Comparison of ENCODE assay signal across 9 cellular contexts in the genomic region with DNA sequence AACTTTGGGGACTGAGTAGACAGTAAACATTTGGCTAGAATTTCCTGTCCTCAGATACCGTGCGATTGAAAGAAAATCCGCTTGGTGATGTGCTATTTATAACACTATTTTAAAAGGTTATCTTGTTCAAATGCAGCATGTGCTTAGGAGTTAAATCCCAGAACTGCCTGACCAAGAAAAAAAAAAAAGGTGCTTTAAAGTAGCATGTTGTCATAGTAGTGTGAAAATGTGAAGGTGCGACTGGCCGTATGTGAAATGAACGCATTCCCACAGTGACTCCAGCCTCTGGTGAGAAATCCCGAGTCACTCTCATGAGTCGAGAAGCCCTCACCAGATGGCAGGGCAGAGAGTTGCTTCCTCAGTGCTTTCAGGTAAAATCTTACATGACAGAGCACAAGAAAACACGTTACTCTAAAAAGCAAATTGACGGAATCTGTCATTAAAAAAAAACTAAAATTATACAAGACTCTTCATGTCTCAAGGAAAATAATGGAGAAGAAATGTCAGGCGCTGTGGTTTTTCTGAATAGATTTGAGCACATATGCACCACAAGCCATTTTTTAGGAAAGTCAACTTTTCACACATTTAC. TPM values are rescaled to one million over a fixed set of nuclear protein-coding genes. Genes with fewer than 3 reads are reported as not detected.
DNase-seq lines count a peak whose midpoint lies in the region; ATAC-seq and TF ChIP-seq lines count a peak whose summit lies in the region.
"Had no signal": no experiment of that assay in that cellular context is flagged by ENCODE, and none has a peak within 500 bp of the region (broad histone marks: within the 10 kb centered on the region; RNA-seq: fewer than 3 reads in every experiment).

No MANE protein-coding gene starts in this region.

- 31% methylated on average over 11 of the region's 11 CpGs for WGBS in smooth muscle cell (ENCODE audit: low lambda C conversion rate)

- intact Hi-C loops in Right ventricle myocardium superior (cut with DNase I) = no loop called here

- H3K36me3 Mint-ChIP-seq in T-cell = no peaks in the 10 kb centered on the region
- H3K36me3 Mint-ChIP-seq in effector memory CD8-positive, alpha-beta T cell (ENCODE audit: insufficient read depth) = peaks cover 46% of the 10 kb centered on the region

- peak overlapping the region; percentile 17 for H2AFZ ChIP-seq in smooth muscle cell (ENCODE audit: low read depth)

- peak overlapping the region; percentile 100 for H3K27ac ChIP-seq in smooth muscle cell (ENCODE audit: low read depth)

- no peaks in the 10 kb centered on the region for H3K79me2 ChIP-seq in smooth muscle cell (ENCODE audit: low read depth)

- H3K36me3 ChIP-seq in smooth muscle cell (ENCODE audit: low read depth) = no peaks in the 10 kb centered on the region

- no peaks in the 10 kb centered on the region for H3K9me3 Mint-ChIP-seq in T-cell
- H3K9me3 Mint-ChIP-seq in effector memory CD8-positive, alpha-beta T cell = no peaks in the 10 kb centered on the region

- peaks cover 32% of the 10 kb centered on the region for H3F3A ChIP-seq in smooth muscle cell (ENCODE audit: low read depth)

- no peak for TF ChIP-seq CTCF in smooth muscle cell (IDR thresholded peaks at IDR 0.05; ENCODE audit: borderline replicate concordance, insufficient read depth, poor library complexity, severe bottlenecking)

- no peaks in the 10 kb centered on the region for H3K9me3 ChIP-seq in smooth muscle cell (replicated peaks; ENCODE audit: low read depth)

- POLR2A ChIA-PET in T-cell (lab: Charles Lee) = no interaction called here

- H3K4me3 ChIP-seq in smooth muscle cell = no peak overlapping the region

- no peaks in the 10 kb centered on the region for H3K27me3 Mint-ChIP-seq in T-cell
- no peaks in the 10 kb centered on the region for H3K27me3 Mint-ChIP-seq in effector memory CD8-positive, alpha-beta T cell

- peaks cover 35% of the 10 kb centered on the region for H3K4me1 ChIP-seq in smooth muscle cell (ENCODE audit: low read depth)

- H4K20me1 ChIP-seq in smooth muscle cell (ENCODE audit: low read depth) = no peaks in the 10 kb centered on the region

- CTCF ChIA-PET in T-cell (lab: Charles Lee) = no interaction called here

- H3K4me1 Mint-ChIP-seq in T-cell = peaks cover 23 to 64% (median 63%) of the 10 kb centered on the region in 3 donors
- peaks cover 53 to 72% of the 10 kb centered on the region in 2 donors for H3K4me1 Mint-ChIP-seq in effector memory CD8-positive, alpha-beta T cell (ENCODE audit: low read depth in 2 of 2)

- peak overlapping the region; percentile 25 to 75 (median 35) for H3K4me3 Mint-ChIP-seq in T-cell
- H3K4me3 Mint-ChIP-seq in effector memory CD8-positive, alpha-beta T cell = peak overlapping the region in 1 of 2 donors; percentile 60

- H3K4me2 ChIP-seq in smooth muscle cell = peak overlapping the region; percentile 75

- peak; percentile 45 for DNase-seq in NOMO-1 treated with DMSO at 0.1 percent for 48 hours (lab: John Stamatoyannopoulos, UW; ENCODE audit: unreplicated experiment)
- DNase-seq in NOMO-1 treated with dmso at 0.1 percent for 144 hours (lab: John Stamatoyannopoulos, UW; ENCODE audit: unreplicated experiment) = no peak
- DNase-seq in T-cell = no peak
- DNase-seq in Right ventricle myocardium superior = no peak
- no peak for DNase-seq in smooth muscle cell (lab: John Stamatoyannopoulos, UW; ENCODE audit: unreplicated experiment)
- DNase-seq in effector memory CD8-positive, alpha-beta T cell = no peak
- DNase-seq in nucleus accumbens (lab: John Stamatoyannopoulos, UW) = no peak
- DNase-seq: NCI-H526 treated with DMSO at 0.1 percent for 48 hours had no signal

- H3K27ac Mint-ChIP-seq in T-cell = no peak overlapping the region
- H3K27ac Mint-ChIP-seq in effector memory CD8-positive, alpha-beta T cell = no peak overlapping the region

- H3K9ac ChIP-seq in smooth muscle cell (ENCODE audit: low read depth) = peak overlapping the region; percentile 98

- no peaks in the 10 kb centered on the region for H3K27me3 ChIP-seq in smooth muscle cell (ENCODE audit: low read depth)

- ATAC-seq in T-cell (replicated peaks in 1 of 4) (no peak), Right ventricle myocardium superior (ENCODE audit: poor library complexity) (peak; percentile 21), HG03469 (IDR thresholded peaks at IDR 0.05; ENCODE audit: unreplicated experiment) (no peak)
- no peak for ATAC-seq in effector memory CD8-positive, alpha-beta T cell (replicated peaks)

RNA-seq across cellular contexts. Expression of gene KLF6, which starts 18.4 kb away (rescaled TPM):
- total RNA-seq in T-cell (1,000 to 10,000 TPM in 1 of 5 donors, 100 to 1,000 TPM in 4; 285 to 1,180 (median 400) TPM), Right ventricle myocardium superior (60.2 TPM), smooth muscle cell (171 and 198 TPM in 2 replicates)
- 519 and 728 TPM in 2 replicates for polyA plus RNA-seq in smooth muscle cell
